Comparison of ENCODE assay signal across 7 cellular contexts in genomic region chr3:15099364-15100098, GRCh38. TPM values are rescaled to one million over a fixed set of nuclear protein-coding genes. Genes with fewer than 3 reads are reported as not detected.
DNase-seq lines count a peak whose midpoint lies in the region; ATAC-seq and TF ChIP-seq lines count a peak whose summit lies in the region.

No MANE protein-coding gene starts in this region.

- H3K4me3 ChIP-seq in foreskin fibroblast (ENCODE audit: low read depth in 1 of 2, low read length in 2 of 2) (peak overlapping the region; percentile 96 to 97), psoas muscle (peak overlapping the region; percentile 88)

- H3K4me1 ChIP-seq in psoas muscle: peaks cover 43% of the 10 kb centered on the region

- ATAC-seq in GM19035 (IDR thresholded peaks at IDR 0.05; ENCODE audit: unreplicated experiment) (peak; percentile 20), HG03159 (IDR thresholded peaks at IDR 0.05; ENCODE audit: unreplicated experiment) (peak; percentile 25), psoas muscle (peak in 3 of 4 donors; percentile 5 to 21 (median 10))

- peaks cover 3 to 25% of the 10 kb centered on the region in 2 donors for H3K36me3 ChIP-seq in psoas muscle (ENCODE audit: insufficient read depth in 1 of 2, low read depth in 1 of 2)

- TF ChIP-seq CTCF in foreskin fibroblast (IDR thresholded peaks at IDR 0.05; ENCODE audit: low read depth, low read length) (no peak), psoas muscle (IDR thresholded peaks at IDR 0.05) (no peak)

- DNase-seq in activated CD4-positive, alpha-beta T cell treated with anti-CD3 and anti-CD28 coated beads, Interleukin-2, amount 50 U/mL, for 48 hours: peak; percentile 18 to 34
- DNase-seq in foreskin fibroblast (no peak), psoas muscle (no peak), NCI-H774 (lab: John Stamatoyannopoulos, UW) (no peak), NCI-H510A (lab: John Stamatoyannopoulos, UW) (no peak)

- intact Hi-C loops in psoas muscle (cut with DNase I): loop anchor here in 1 of 2 donors (5.0 to 10.0 kb wide), 3 partner anchors 152 to 465 kb away; partner anchors contain the start of gene NR2C2

- H3K27ac ChIP-seq in psoas muscle: peak overlapping the region; percentile 89

- H3K27me3 ChIP-seq in psoas muscle (ENCODE audit: insufficient read depth in 3 of 3, low read length in 2 of 3): no peaks in the 10 kb centered on the region

- H3K9me3 ChIP-seq in psoas muscle: no peaks in the 10 kb centered on the region

- 13 to 17% (median 14%) methylated on average over 19 of the region's 19 CpGs for WGBS in psoas muscle, 3 donors

RNA-seq across cellular contexts. Expression of gene RBSN, which starts 0.6 kb away (rescaled TPM):
- 10 to 100 TPM; 18.6 to 26.3 (median 23.2) TPM for total RNA-seq in psoas muscle
- polyA plus RNA-seq in psoas muscle: 10 to 100 TPM in 2 of 3 donors, 1 to 10 TPM in 1; 7.7 to 21.5 (median 10.7) TPM

RNA-seq across cellular contexts. Expression of gene MRPS25, which starts 34.4 kb away (rescaled TPM):
- total RNA-seq in psoas muscle: 10 to 100 TPM; 60.6 to 83.9 (median 74.1) TPM
- polyA plus RNA-seq in psoas muscle: 100 to 1,000 TPM in 1 of 3 donors, 10 to 100 TPM in 2; 72.9 to 145 (median 74.2) TPM

Comparison
In these comparisons a context has a peak if more than half of its experiments do, and no peak if none do; other contexts are left out.
1. DNase-seq: peak in activated CD4-positive, alpha-beta T cell treated with anti-CD3 and anti-CD28 coated beads, Interleukin-2, amount 50 U/mL, for 48 hours (2 of 2); none in foreskin fibroblast (0 of 2), psoas muscle (0 of 2), NCI-H774 (single experiment) and NCI-H510A (single experiment).
2. Peak in every context shown above with its lines, with median percentiles within 50 percentile points of each other: ATAC-seq.